34 cellular contexts compared by ENCODE assay signal in the genomic region with DNA sequence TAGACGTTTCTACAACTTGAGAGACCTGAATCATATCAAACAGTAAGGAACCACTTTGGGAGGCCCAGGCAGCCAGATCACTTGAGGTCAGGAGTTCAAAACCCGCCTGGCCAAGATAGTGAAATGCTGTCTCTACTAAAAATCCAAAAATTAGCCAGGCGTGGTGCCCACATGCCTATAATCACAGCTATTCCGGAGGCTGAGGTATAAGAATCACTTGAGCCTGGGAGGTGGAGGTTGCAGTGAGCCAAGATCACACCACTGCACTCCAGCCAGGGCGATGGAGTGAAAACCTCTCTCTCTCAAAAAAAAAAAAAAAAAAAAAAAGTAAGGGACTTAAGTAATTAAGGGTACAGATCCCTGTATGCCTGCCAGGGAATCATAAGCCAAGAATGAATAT.
"Had no signal": no experiment of that assay in that cellular context is flagged by ENCODE, and none has a peak within 500 bp of the region (broad histone marks: within the 10 kb centered on the region; RNA-seq: fewer than 3 reads in every experiment).

No MANE protein-coding gene starts in this region.

- H3K9me3 ChIP-seq: MG63 had no signal

- H3K36me3 ChIP-seq: MG63 had no signal

- H3K27ac ChIP-seq: KMS-11 had no signal

- H3K4me3 ChIP-seq: MG63 had no signal

- DNase-seq: Karpas-422, Kasumi-1, KG1, MG63, MM.1S, MV-4-11, NCI-H1048, NCI-H1092, NCI-H1092 treated with DMSO at 0.1 percent for 48 hours, NCI-H1105, NCI-H1105 treated with DMSO at 0.1 percent for 48 hours, NCI-H1417, NCI-H1417 treated with DMSO at 0.1 percent for 48 hours, NCI-H1436, NCI-H1436 treated with DMSO at 0.1 percent for 48 hours, NCI-H146, NCI-H1694, NCI-H187, NCI-H187 treated with DMSO at 0.1 percent for 48 hours, NCI-H1930, NCI-H2029, NCI-H2029 treated with DMSO at 0.1 percent for 48 hours, NCI-H2081, NCI-H2081 treated with DMSO at 0.1 percent for 48 hours, NCI-H2107, NCI-H2171, NCI-H2171 treated with DMSO at 0.1 percent for 48 hours, NCI-H2227 treated with DMSO at 0.1 percent for 48 hours, NCI-H226, NCI-H345, NCI-H446, NCI-H446 treated with DMSO at 0.1 percent for 48 hours, NCI-H510A had no signal

- H3K9ac ChIP-seq: KMS-11 had no signal

- H3K4me2 ChIP-seq: KMS-11 had no signal

- H3K27me3 ChIP-seq: MG63 had no signal
